ENCODE assay signal across 8 cellular contexts in the genomic region with DNA sequence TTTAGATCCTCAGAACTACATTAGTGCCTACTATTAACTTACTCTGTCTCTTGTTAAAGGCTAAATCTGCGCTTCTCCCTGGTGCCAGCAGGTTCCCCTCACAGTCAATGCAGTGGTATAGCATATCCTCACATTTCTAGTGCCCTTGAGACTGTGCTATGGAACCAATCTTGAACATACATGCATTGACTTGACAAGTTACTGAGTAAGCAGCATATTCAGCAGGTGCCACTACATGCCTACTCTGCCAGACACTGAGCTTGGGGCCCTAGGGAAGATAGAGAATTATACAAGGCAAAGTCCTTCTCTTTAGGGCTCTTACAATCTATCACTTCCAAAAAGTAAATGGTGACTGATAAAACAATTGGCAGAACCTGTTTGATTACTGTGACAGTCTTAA. TPM values are rescaled to one million over a fixed set of nuclear protein-coding genes. Genes with fewer than 3 reads are reported as not detected.
DNase-seq lines count a peak whose midpoint lies in the region; ATAC-seq and TF ChIP-seq lines count a peak whose summit lies in the region.

No MANE protein-coding gene starts in this region.

- peaks cover 64% of the 10 kb centered on the region for H4K20me1 ChIP-seq in BLaER1

- intact Hi-C loops in activated B cell treated with CpG ODN at 0.5 μM for 24 hours (cut with micrococcal nuclease) (no loop called here), left lung (cut with DNase I) (no loop called here)

- H3K4me2 ChIP-seq in BLaER1, result peak overlapping the region; percentile 86

- H3K9me3 Mint-ChIP-seq in activated B cell treated with CpG ODN at 0.5 μM for 24 hours, result no peaks in the 10 kb centered on the region

- POLR2A ChIA-PET in activated B cell treated with CpG ODN at 0.5 μM for 24 hours (lab: Charles Lee), result no interaction called here

- DNase-seq in HAP-1 (ENCODE audit: low spot score in 2 of 2), result peak; percentile 17
- DNase-seq in activated B cell treated with CpG ODN at 0.5 μM for 24 hours, result no peak
- DNase-seq in kidney epithelial cell (ENCODE audit: low read depth), result no peak
- DNase-seq in ecto neural progenitor cell (ENCODE audit: low spot score), result no peak
- DNase-seq in putamen (ENCODE audit: low spot score), result no peak
- no peak for DNase-seq in stimulated activated naive CD4-positive, alpha-beta T cell (lab: John Stamatoyannopoulos, UW)
- DNase-seq in left lung, result no peak

- no peaks in the 10 kb centered on the region for H3K27me3 ChIP-seq in BLaER1
- no peaks in the 10 kb centered on the region for H3K27me3 ChIP-seq in HAP-1 (ENCODE audit: low read depth)
- no peaks in the 10 kb centered on the region for H3K27me3 ChIP-seq in kidney epithelial cell (ENCODE audit: control insufficient read depth, insufficient read depth, low read length)
- H3K27me3 ChIP-seq in left lung, result no peaks in the 10 kb centered on the region

- peak overlapping the region; percentile 57 for H3K4me3 Mint-ChIP-seq in activated B cell treated with CpG ODN at 0.5 μM for 24 hours

- no peak overlapping the region for H3K27ac ChIP-seq in BLaER1
- peak overlapping the region in 1 of 2 donors; percentile 99 for H3K27ac ChIP-seq in left lung

- peaks cover 21% of the 10 kb centered on the region for H3K4me1 Mint-ChIP-seq in activated B cell treated with CpG ODN at 0.5 μM for 24 hours

- H3K9ac ChIP-seq in BLaER1, result peak overlapping the region; percentile 39; the same call in 1 of the 2 replicates

- CTCF ChIA-PET in activated B cell treated with CpG ODN at 0.5 μM for 24 hours (lab: Charles Lee), result no interaction called here

- ATAC-seq in activated B cell treated with CpG ODN at 0.5 μM for 24 hours (ENCODE audit: low read depth) (no peak), left lung (no peak)

- no peak overlapping the region for H3K27ac Mint-ChIP-seq in activated B cell treated with CpG ODN at 0.5 μM for 24 hours

- no peak for TF ChIP-seq CTCF in activated B cell treated with CpG ODN at 0.5 μM for 24 hours (IDR thresholded peaks at IDR 0.05)
- no peak for TF ChIP-seq CTCF in kidney epithelial cell (IDR thresholded peaks at IDR 0.05; ENCODE audit: insufficient read depth, low read length, poor library complexity, severe bottlenecking)
- no peak for TF ChIP-seq CTCF in left lung (IDR thresholded peaks at IDR 0.05)

- H3K9me3 ChIP-seq in BLaER1 (no peaks in the 10 kb centered on the region), HAP-1 (no peaks in the 10 kb centered on the region), left lung (no peaks in the 10 kb centered on the region)

- H3K36me3 ChIP-seq in BLaER1 (peaks cover 21% of the 10 kb centered on the region), HAP-1 (replicated peaks) (no peaks in the 10 kb centered on the region; the same call in none of the 2 replicates), kidney epithelial cell (ENCODE audit: control insufficient read depth, insufficient read depth, low read length) (no peaks in the 10 kb centered on the region), left lung (no peaks in the 10 kb centered on the region)

- H3K4me3 ChIP-seq in BLaER1, result peak overlapping the region; percentile 83; the same call in 1 of the 2 replicates
- H3K4me3 ChIP-seq in HAP-1, result peak overlapping the region; percentile 48
- peak overlapping the region; percentile 29 for H3K4me3 ChIP-seq in kidney epithelial cell (ENCODE audit: low read depth, low read length)
- peak overlapping the region in 1 of 2 donors; percentile 62 for H3K4me3 ChIP-seq in left lung

- H3K4me1 ChIP-seq in BLaER1 (peaks cover 52% of the 10 kb centered on the region), HAP-1 (peaks cover 15% of the 10 kb centered on the region), left lung (peaks cover 26 to 72% of the 10 kb centered on the region in 2 donors)

- peaks cover 2% of the 10 kb centered on the region for H3K27me3 Mint-ChIP-seq in activated B cell treated with CpG ODN at 0.5 μM for 24 hours

- H3K36me3 Mint-ChIP-seq in activated B cell treated with CpG ODN at 0.5 μM for 24 hours (ENCODE audit: low read depth), result peaks cover 4% of the 10 kb centered on the region

- in situ Hi-C loops in HAP-1 (cut with MboI; ENCODE audit: low sequenced_read_pairs), result no loop called here

RNA-seq across cellular contexts. Expression of a gene that starts 3.2 kb away (rescaled TPM):
- 3.4 and 4.1 TPM in 2 replicates for total RNA-seq in activated B cell treated with CpG ODN at 0.5 μM for 24 hours
- total RNA-seq in kidney epithelial cell, result 12.3 and 13.4 TPM in 2 replicates
- total RNA-seq in left lung, result 1 to 10 TPM; 6.2 to 7.3 TPM

RNA-seq across cellular contexts. Expression of a gene that starts 20.3 kb away (rescaled TPM):
- total RNA-seq in activated B cell treated with CpG ODN at 0.5 μM for 24 hours (0.62 and 1.1 TPM in 2 replicates), kidney epithelial cell (1.8 and 3.7 TPM in 2 replicates), left lung (1 to 10 TPM; 1.3 to 2.7 TPM)

RNA-seq across cellular contexts. Expression of a gene that starts 34.6 kb away (rescaled TPM):
- not detected in 2 replicates for total RNA-seq in activated B cell treated with CpG ODN at 0.5 μM for 24 hours
- not detected in 2 replicates for total RNA-seq in kidney epithelial cell
- 1 to 10 TPM in 1 of 2 donors, not detected in 1; 1.8 TPM for total RNA-seq in left lung

RNA-seq across cellular contexts. Expression of a gene that starts 53.1 kb away (rescaled TPM):
- total RNA-seq in activated B cell treated with CpG ODN at 0.5 μM for 24 hours (39.5 and 46.5 TPM in 2 replicates), kidney epithelial cell (7.5 and 16.7 TPM in 2 replicates), left lung (10 to 100 TPM in 1 of 2 donors, 1 to 10 TPM in 1; 9.8 to 13.1 TPM)

RNA-seq across cellular contexts. Expression of a gene that starts 53.2 kb away (rescaled TPM):
- 39.7 and 40.1 TPM in 2 replicates for total RNA-seq in activated B cell treated with CpG ODN at 0.5 μM for 24 hours
- total RNA-seq in kidney epithelial cell, result 7.0 and 8.1 TPM in 2 replicates
- total RNA-seq in left lung, result 10 to 100 TPM; 15.5 to 20.8 TPM

Comparison
In these comparisons a context has a peak if more than half of its experiments do, and no peak if none do; other contexts are left out.
1. DNase-seq: peak in HAP-1 (2 of 2); none in activated B cell treated with CpG ODN at 0.5 μM for 24 hours (single experiment), kidney epithelial cell (single experiment), ecto neural progenitor cell (single experiment), putamen (single experiment), stimulated activated naive CD4-positive, alpha-beta T cell (0 of 6) and left lung (0 of 2).